1 cellular context compared by ENCODE assay signal in the genomic region with DNA sequence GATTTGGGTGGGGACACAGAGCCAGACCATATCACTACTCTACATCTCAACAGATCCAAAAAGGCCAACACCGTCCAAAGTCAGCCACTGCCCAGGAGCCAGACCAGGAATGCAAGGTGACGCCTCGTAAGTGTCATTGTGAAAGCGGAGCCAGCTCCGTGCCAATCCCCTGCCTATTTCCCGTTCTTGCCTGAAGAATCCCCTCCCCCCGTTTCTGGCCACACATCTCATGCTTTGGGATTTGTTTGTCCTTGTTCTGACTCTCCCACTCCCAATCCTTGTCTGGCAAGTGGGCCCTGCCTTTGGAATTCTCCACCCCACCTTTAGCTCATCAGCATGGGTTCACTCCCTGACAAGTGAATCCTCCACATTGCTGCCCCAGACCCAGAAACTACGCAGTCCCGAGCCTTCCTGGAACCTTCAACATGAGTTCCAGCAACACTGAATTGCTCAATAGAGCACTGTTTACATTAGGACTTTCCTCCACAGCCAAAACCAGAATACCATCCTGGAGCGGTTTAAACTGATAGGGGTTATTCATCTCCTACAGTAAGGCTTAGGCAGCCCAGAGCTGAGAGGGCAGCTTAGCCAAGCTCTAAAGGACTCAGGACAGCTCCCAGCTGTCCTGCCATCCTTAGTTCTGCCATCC.
TF ChIP-seq lines count a peak whose summit lies in the region.

No MANE protein-coding gene starts in this region.

TF ChIP-seq in HepG2, 621 proteins besides CTCF, POLR2A, EP300 and RAD21 (continued from another document and continues in another):
- TF ChIP-seq HMGXB3 (CRISPR knock-in tag; IDR thresholded peaks at IDR 0.05; ENCODE audit: borderline replicate concordance) (no peak), HOXD1 (CRISPR knock-in tag; IDR thresholded peaks at IDR 0.05) (no peak), MED1 (CRISPR knock-in tag; IDR thresholded peaks at IDR 0.05) (0 out of 2 replicates have a peak, but pooled peaks have one; percentile 18), AKNA (CRISPR knock-in tag; IDR thresholded peaks at IDR 0.05; ENCODE audit: borderline replicate concordance) (no peak), ATF1 (CRISPR knock-in tag; IDR thresholded peaks at IDR 0.05) (no peak), SNAPC5 (CRISPR knock-in tag; IDR thresholded peaks at IDR 0.05; ENCODE audit: borderline replicate concordance) (no peak), RBFOX2 (IDR thresholded peaks at IDR 0.05; ENCODE audit: low read depth, low read length) (no peak), HINFP (CRISPR knock-in tag; IDR thresholded peaks at IDR 0.05; ENCODE audit: low read depth) (no peak), IKZF4 (CRISPR knock-in tag; IDR thresholded peaks at IDR 0.05; ENCODE audit: borderline replicate concordance, low read depth, not compliant biosample characterization) (no peak), MAX (IDR thresholded peaks at IDR 0.05) (0 out of 2 replicates have a peak, but pooled peaks have one; percentile 32), ZNF770 (CRISPR knock-in tag; IDR thresholded peaks at IDR 0.05) (no peak), GATAD2A (CRISPR knock-in tag; IDR thresholded peaks at IDR 0.05) (peak; percentile 51; the same call in 1 of the 2 replicates), NFATC3 (CRISPR knock-in tag; IDR thresholded peaks at IDR 0.05) (no peak), ZNF263 (CRISPR knock-in tag; IDR thresholded peaks at IDR 0.05) (no peak), MIER3 (CRISPR knock-in tag; IDR thresholded peaks at IDR 0.05; ENCODE audit: borderline replicate concordance) (0 out of 2 replicates have a peak, but pooled peaks have one; percentile 25), ELF4 (CRISPR knock-in tag; IDR thresholded peaks at IDR 0.05; ENCODE audit: borderline replicate concordance) (no peak), ZZZ3 (CRISPR knock-in tag; IDR thresholded peaks at IDR 0.05; ENCODE audit: borderline replicate concordance) (no peak), NCOA2 (CRISPR knock-in tag; IDR thresholded peaks at IDR 0.05) (peak; percentile 56; the same call in 1 of the 2 replicates), KDM2A (CRISPR knock-in tag; IDR thresholded peaks at IDR 0.05; ENCODE audit: borderline replicate concordance, low read depth) (peak; percentile 23; the same call in 1 of the 2 replicates), MYNN (CRISPR knock-in tag; IDR thresholded peaks at IDR 0.05; ENCODE audit: low read depth) (no peak), CCAR2 (optimal IDR thresholded peaks at IDR 0.05; ENCODE audit: low read depth, low read length) (no peak)
- TF ChIP-seq, protein P1, sequence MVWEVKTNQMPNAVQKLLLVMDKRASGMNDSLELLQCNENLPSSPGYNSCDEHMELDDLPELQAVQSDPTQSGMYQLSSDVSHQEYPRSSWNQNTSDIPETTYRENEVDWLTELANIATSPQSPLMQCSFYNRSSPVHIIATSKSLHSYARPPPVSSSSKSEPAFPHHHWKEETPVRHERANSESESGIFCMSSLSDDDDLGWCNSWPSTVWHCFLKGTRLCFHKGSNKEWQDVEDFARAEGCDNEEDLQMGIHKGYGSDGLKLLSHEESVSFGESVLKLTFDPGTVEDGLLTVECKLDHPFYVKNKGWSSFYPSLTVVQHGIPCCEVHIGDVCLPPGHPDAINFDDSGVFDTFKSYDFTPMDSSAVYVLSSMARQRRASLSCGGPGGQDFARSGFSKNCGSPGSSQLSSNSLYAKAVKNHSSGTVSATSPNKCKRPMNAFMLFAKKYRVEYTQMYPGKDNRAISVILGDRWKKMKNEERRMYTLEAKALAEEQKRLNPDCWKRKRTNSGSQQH (CRISPR knock-in tag; IDR thresholded peaks at IDR 0.05; ENCODE audit: low read depth): no peak
- TF ChIP-seq, protein P2, sequence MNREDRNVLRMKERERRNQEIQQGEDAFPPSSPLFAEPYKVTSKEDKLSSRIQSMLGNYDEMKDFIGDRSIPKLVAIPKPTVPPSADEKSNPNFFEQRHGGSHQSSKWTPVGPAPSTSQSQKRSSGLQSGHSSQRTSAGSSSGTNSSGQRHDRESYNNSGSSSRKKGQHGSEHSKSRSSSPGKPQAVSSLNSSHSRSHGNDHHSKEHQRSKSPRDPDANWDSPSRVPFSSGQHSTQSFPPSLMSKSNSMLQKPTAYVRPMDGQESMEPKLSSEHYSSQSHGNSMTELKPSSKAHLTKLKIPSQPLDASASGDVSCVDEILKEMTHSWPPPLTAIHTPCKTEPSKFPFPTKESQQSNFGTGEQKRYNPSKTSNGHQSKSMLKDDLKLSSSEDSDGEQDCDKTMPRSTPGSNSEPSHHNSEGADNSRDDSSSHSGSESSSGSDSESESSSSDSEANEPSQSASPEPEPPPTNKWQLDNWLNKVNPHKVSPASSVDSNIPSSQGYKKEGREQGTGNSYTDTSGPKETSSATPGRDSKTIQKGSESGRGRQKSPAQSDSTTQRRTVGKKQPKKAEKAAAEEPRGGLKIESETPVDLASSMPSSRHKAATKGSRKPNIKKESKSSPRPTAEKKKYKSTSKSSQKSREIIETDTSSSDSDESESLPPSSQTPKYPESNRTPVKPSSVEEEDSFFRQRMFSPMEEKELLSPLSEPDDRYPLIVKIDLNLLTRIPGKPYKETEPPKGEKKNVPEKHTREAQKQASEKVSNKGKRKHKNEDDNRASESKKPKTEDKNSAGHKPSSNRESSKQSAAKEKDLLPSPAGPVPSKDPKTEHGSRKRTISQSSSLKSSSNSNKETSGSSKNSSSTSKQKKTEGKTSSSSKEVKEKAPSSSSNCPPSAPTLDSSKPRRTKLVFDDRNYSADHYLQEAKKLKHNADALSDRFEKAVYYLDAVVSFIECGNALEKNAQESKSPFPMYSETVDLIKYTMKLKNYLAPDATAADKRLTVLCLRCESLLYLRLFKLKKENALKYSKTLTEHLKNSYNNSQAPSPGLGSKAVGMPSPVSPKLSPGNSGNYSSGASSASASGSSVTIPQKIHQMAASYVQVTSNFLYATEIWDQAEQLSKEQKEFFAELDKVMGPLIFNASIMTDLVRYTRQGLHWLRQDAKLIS (CRISPR knock-in tag; IDR thresholded peaks at IDR 0.05): no peak
- TF ChIP-seq, protein P3, sequence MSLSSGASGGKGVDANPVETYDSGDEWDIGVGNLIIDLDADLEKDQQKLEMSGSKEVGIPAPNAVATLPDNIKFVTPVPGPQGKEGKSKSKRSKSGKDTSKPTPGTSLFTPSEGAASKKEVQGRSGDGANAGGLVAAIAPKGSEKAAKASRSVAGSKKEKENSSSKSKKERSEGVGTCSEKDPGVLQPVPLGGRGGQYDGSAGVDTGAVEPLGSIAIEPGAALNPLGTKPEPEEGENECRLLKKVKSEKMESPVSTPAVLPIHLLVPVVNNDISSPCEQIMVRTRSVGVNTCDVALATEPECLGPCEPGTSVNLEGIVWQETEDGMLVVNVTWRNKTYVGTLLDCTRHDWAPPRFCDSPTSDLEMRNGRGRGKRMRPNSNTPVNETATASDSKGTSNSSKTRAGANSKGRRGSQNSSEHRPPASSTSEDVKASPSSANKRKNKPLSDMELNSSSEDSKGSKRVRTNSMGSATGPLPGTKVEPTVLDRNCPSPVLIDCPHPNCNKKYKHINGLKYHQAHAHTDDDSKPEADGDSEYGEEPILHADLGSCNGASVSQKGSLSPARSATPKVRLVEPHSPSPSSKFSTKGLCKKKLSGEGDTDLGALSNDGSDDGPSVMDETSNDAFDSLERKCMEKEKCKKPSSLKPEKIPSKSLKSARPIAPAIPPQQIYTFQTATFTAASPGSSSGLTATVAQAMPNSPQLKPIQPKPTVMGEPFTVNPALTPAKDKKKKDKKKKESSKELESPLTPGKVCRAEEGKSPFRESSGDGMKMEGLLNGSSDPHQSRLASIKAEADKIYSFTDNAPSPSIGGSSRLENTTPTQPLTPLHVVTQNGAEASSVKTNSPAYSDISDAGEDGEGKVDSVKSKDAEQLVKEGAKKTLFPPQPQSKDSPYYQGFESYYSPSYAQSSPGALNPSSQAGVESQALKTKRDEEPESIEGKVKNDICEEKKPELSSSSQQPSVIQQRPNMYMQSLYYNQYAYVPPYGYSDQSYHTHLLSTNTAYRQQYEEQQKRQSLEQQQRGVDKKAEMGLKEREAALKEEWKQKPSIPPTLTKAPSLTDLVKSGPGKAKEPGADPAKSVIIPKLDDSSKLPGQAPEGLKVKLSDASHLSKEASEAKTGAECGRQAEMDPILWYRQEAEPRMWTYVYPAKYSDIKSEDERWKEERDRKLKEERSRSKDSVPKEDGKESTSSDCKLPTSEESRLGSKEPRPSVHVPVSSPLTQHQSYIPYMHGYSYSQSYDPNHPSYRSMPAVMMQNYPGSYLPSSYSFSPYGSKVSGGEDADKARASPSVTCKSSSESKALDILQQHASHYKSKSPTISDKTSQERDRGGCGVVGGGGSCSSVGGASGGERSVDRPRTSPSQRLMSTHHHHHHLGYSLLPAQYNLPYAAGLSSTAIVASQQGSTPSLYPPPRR (CRISPR knock-in tag; IDR thresholded peaks at IDR 0.05; ENCODE audit: borderline replicate concordance): no peak
